In genomic region chr18:8461544-8461943, GRCh38 we compare ENCODE assay signal across 28 cellular contexts.
"Had no signal": no experiment of that assay in that cellular context is flagged by ENCODE, and none has a peak within 500 bp of the region (broad histone marks: within the 10 kb centered on the region; RNA-seq: fewer than 3 reads in every experiment).

No MANE protein-coding gene starts in this region.

- H2AFZ ChIP-seq: neural progenitor cell had no signal

- H3K4me1 Mint-ChIP-seq: central memory CD8-positive, alpha-beta T cell; endodermal cell; naive B cell; stimulated activated memory B cell treated with anti-CD40 and anti-IgM and Interleukin-4, amounts not matched to agents 10 μg/mL and 1 μg/mL and 100 μg/mL, for 72 hours had no signal

- H3K4me3 Mint-ChIP-seq: central memory CD8-positive, alpha-beta T cell; endodermal cell; memory B cell; naive B cell; natural killer cell treated with Interleukin-12 subunit alpha and Interleukin-12 subunit beta and Interleukin-15 and Interleukin-18, amount 100 ng/mL, for 72 hours; neural progenitor cell; stimulated activated memory B cell treated with anti-CD40 and anti-IgM and Interleukin-4, amounts not matched to agents 10 μg/mL and 1 μg/mL and 100 μg/mL, for 72 hours; stimulated activated naive CD8-positive, alpha-beta T cell treated with anti-CD3 and anti-CD28 coated beads, Interleukin-15, Interleukin-2, amounts not matched to agents 100 ng/mL and 50 ng/mL, for 24 hours had no signal

- H3K9me3 ChIP-seq: heart right ventricle, prostate gland, right atrium auricular region, sigmoid colon, thoracic aorta, tibial nerve, upper lobe of right lung, uterus had no signal

- H3K9ac ChIP-seq: neural progenitor cell had no signal

- H3K9me3 Mint-ChIP-seq: central memory CD8-positive, alpha-beta T cell; endodermal cell; natural killer cell treated with Interleukin-12 subunit alpha and Interleukin-12 subunit beta and Interleukin-15 and Interleukin-18, amount 100 ng/mL, for 72 hours; stimulated activated memory B cell treated with anti-CD40 and anti-IgM and Interleukin-4, amounts not matched to agents 10 μg/mL and 1 μg/mL and 100 μg/mL, for 72 hours; stimulated activated naive CD8-positive, alpha-beta T cell treated with anti-CD3 and anti-CD28 coated beads, Interleukin-15, Interleukin-2, amounts not matched to agents 100 ng/mL and 50 ng/mL, for 24 hours had no signal

- H3K36me3 Mint-ChIP-seq: memory B cell; natural killer cell treated with Interleukin-12 subunit alpha and Interleukin-12 subunit beta and Interleukin-15 and Interleukin-18, amount 100 ng/mL, for 72 hours; neural progenitor cell; stimulated activated memory B cell treated with anti-CD40 and anti-IgM and Interleukin-4, amounts not matched to agents 10 μg/mL and 1 μg/mL and 100 μg/mL, for 72 hours had no signal

- H3K27me3 Mint-ChIP-seq: natural killer cell treated with Interleukin-12 subunit alpha and Interleukin-12 subunit beta and Interleukin-15 and Interleukin-18, amount 100 ng/mL, for 72 hours; stimulated activated memory B cell treated with anti-CD40 and anti-IgM and Interleukin-4, amounts not matched to agents 10 μg/mL and 1 μg/mL and 100 μg/mL, for 72 hours; stimulated activated naive CD8-positive, alpha-beta T cell treated with anti-CD3 and anti-CD28 coated beads, Interleukin-15, Interleukin-2, amounts not matched to agents 100 ng/mL and 50 ng/mL, for 24 hours had no signal

- H3K27me3 ChIP-seq: dorsolateral prefrontal cortex, heart right ventricle, neural progenitor cell, right atrium auricular region, sigmoid colon, tibial nerve, upper lobe of right lung, uterus had no signal

- H3K27ac Mint-ChIP-seq: endodermal cell; memory B cell; natural killer cell treated with Interleukin-12 subunit alpha and Interleukin-12 subunit beta and Interleukin-15 and Interleukin-18, amount 100 ng/mL, for 72 hours; neural progenitor cell; stimulated activated memory B cell treated with anti-CD40 and anti-IgM and Interleukin-4, amounts not matched to agents 10 μg/mL and 1 μg/mL and 100 μg/mL, for 72 hours; stimulated activated naive CD8-positive, alpha-beta T cell treated with anti-CD3 and anti-CD28 coated beads, Interleukin-15, Interleukin-2, amounts not matched to agents 100 ng/mL and 50 ng/mL, for 24 hours had no signal

- H3K27ac ChIP-seq: dorsolateral prefrontal cortex, epithelial cell of prostate, heart right ventricle, neural progenitor cell, prostate gland, right atrium auricular region, sigmoid colon, thoracic aorta, tibial nerve, upper lobe of right lung, uterus had no signal

- H3K4me2 ChIP-seq: neural progenitor cell had no signal

- ATAC-seq: esophagus mucosa; heart right ventricle; left lobe of liver; natural killer cell treated with Interleukin-12 subunit alpha and Interleukin-12 subunit beta and Interleukin-15 and Interleukin-18, amount 100 ng/mL, for 72 hours; upper lobe of right lung had no signal

- DNase-seq: dorsolateral prefrontal cortex; effector CD4-positive, alpha-beta T cell; endodermal cell; foreskin melanocyte; glutamatergic neuron; heart right ventricle; hippocampal formation; kidney; naive B cell; sigmoid colon; stimulated activated CD4-positive, alpha-beta T cell treated with anti-CD3 and anti-CD28 coated beads, Interleukin-2, amount 100 ng/mL, for 24 hours; stimulated activated CD4-positive, alpha-beta T cell treated with anti-CD3 and anti-CD28 coated beads, Interleukin-4, amount 100 ng/mL, for 24 hours; upper lobe of right lung; uterus had no signal

- H3K4me3 ChIP-seq: dorsolateral prefrontal cortex, heart right ventricle, lung, neural progenitor cell, prostate gland, right atrium auricular region, sigmoid colon, thoracic aorta, tibial nerve, upper lobe of right lung, uterus had no signal

- H3K36me3 ChIP-seq: heart right ventricle, neural progenitor cell, prostate gland, right atrium auricular region, sigmoid colon, thoracic aorta, tibial nerve, upper lobe of right lung, uterus had no signal

- H3K4me1 ChIP-seq: heart right ventricle, neural progenitor cell, prostate gland, right atrium auricular region, sigmoid colon, tibial nerve, upper lobe of right lung, uterus had no signal
